ENCODE assay signal across 9 cellular contexts in genomic region chr10:133002685-133003084, GRCh38.
"Had no signal": no experiment of that assay in that cellular context is flagged by ENCODE, and none has a peak within 500 bp of the region (broad histone marks: within the 10 kb centered on the region; RNA-seq: fewer than 3 reads in every experiment).

No MANE protein-coding gene starts in this region.

- H3K4me3 ChIP-seq: GM23338 had no signal

- H3K27ac Mint-ChIP-seq: GM23338, HFFc6, IgD-negative memory B cell had no signal

- H3K4me3 Mint-ChIP-seq: GM23338, H9, HFFc6, IgD-negative memory B cell had no signal

- DNase-seq: H9, HFFc6, KBM-7 had no signal

- ATAC-seq: GM23338, HCT116, HepG2 had no signal

- H3K9me3 Mint-ChIP-seq: GM23338, H9, HFFc6 had no signal

- H3K9ac ChIP-seq: KMS-11 had no signal

- H3K27ac ChIP-seq: HL-60, KMS-11 had no signal
